In genomic region chr6:49736017-49736508, GRCh38 we compare ENCODE assay signal across 2 cellular contexts.
A peak's percentile ranks its signal among the peaks of the same experiment; 100 is the strongest.
TF ChIP-seq lines count a peak whose summit lies in the region.

No MANE protein-coding gene starts in this region.

TF ChIP-seq in GM23338, 12 proteins besides CTCF, POLR2A, EP300 and RAD21 (continued from another document):
- TF ChIP-seq, protein P1, sequence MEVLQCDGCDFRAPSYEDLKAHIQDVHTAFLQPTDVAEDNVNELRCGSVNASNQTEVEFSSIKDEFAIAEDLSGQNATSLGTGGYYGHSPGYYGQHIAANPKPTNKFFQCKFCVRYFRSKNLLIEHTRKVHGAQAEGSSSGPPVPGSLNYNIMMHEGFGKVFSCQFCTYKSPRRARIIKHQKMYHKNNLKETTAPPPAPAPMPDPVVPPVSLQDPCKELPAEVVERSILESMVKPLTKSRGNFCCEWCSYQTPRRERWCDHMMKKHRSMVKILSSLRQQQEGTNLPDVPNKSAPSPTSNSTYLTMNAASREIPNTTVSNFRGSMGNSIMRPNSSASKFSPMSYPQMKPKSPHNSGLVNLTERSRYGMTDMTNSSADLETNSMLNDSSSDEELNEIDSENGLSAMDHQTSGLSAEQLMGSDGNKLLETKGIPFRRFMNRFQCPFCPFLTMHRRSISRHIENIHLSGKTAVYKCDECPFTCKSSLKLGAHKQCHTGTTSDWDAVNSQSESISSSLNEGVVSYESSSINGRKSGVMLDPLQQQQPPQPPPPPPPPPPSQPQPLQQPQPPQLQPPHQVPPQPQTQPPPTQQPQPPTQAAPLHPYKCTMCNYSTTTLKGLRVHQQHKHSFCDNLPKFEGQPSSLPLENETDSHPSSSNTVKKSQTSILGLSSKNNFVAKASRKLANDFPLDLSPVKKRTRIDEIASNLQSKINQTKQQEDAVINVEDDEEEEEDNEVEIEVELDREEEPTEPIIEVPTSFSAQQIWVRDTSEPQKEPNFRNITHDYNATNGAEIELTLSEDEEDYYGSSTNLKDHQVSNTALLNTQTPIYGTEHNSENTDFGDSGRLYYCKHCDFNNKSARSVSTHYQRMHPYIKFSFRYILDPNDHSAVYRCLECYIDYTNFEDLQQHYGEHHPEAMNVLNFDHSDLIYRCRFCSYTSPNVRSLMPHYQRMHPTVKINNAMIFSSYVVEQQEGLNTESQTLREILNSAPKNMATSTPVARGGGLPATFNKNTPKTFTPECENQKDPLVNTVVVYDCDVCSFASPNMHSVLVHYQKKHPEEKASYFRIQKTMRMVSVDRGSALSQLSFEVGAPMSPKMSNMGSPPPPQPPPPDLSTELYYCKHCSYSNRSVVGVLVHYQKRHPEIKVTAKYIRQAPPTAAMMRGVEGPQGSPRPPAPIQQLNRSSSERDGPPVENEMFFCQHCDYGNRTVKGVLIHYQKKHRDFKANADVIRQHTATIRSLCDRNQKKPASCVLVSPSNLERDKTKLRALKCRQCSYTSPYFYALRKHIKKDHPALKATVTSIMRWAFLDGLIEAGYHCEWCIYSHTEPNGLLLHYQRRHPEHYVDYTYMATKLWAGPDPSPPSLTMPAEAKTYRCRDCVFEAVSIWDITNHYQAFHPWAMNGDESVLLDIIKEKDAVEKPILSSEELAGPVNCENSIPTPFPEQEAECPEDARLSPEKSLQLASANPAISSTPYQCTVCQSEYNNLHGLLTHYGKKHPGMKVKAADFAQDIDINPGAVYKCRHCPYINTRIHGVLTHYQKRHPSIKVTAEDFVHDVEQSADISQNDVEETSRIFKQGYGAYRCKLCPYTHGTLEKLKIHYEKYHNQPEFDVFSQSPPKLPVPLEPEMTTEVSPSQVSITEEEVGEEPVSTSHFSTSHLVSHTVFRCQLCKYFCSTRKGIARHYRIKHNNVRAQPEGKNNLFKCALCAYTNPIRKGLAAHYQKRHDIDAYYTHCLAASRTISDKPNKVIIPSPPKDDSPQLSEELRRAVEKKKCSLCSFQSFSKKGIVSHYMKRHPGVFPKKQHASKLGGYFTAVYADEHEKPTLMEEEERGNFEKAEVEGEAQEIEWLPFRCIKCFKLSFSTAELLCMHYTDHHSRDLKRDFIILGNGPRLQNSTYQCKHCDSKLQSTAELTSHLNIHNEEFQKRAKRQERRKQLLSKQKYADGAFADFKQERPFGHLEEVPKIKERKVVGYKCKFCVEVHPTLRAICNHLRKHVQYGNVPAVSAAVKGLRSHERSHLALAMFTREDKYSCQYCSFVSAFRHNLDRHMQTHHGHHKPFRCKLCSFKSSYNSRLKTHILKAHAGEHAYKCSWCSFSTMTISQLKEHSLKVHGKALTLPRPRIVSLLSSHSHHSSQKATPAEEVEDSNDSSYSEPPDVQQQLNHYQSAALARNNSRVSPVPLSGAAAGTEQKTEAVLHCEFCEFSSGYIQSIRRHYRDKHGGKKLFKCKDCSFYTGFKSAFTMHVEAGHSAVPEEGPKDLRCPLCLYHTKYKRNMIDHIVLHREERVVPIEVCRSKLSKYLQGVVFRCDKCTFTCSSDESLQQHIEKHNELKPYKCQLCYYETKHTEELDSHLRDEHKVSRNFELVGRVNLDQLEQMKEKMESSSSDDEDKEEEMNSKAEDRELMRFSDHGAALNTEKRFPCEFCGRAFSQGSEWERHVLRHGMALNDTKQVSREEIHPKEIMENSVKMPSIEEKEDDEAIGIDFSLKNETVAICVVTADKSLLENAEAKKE (CRISPR knock-in tag; IDR thresholded peaks at IDR 0.05), result no peak

TF ChIP-seq in K562, 482 proteins besides CTCF, POLR2A, EP300 and RAD21 (continued from another document and continues in another):
- TF ChIP-seq, protein P2, sequence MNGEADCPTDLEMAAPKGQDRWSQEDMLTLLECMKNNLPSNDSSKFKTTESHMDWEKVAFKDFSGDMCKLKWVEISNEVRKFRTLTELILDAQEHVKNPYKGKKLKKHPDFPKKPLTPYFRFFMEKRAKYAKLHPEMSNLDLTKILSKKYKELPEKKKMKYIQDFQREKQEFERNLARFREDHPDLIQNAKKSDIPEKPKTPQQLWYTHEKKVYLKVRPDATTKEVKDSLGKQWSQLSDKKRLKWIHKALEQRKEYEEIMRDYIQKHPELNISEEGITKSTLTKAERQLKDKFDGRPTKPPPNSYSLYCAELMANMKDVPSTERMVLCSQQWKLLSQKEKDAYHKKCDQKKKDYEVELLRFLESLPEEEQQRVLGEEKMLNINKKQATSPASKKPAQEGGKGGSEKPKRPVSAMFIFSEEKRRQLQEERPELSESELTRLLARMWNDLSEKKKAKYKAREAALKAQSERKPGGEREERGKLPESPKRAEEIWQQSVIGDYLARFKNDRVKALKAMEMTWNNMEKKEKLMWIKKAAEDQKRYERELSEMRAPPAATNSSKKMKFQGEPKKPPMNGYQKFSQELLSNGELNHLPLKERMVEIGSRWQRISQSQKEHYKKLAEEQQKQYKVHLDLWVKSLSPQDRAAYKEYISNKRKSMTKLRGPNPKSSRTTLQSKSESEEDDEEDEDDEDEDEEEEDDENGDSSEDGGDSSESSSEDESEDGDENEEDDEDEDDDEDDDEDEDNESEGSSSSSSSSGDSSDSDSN (IDR thresholded peaks at IDR 0.05; ENCODE audit: borderline replicate concordance in 1 of 2, low read depth in 2 of 2, low read length in 2 of 2), result no peak
- TF ChIP-seq E2F8 (IDR thresholded peaks at IDR 0.05; ENCODE audit: low read depth, partially characterized antibody) (no peak), KDM4B (IDR thresholded peaks at IDR 0.05; ENCODE audit: borderline replicate concordance in 2 of 2, low read depth in 1 of 2) (no peak), MIER1 (IDR thresholded peaks at IDR 0.05; ENCODE audit: low read depth) (no peak), SUPT5H (IDR thresholded peaks at IDR 0.05) (no peak), ZNF561 (CRISPR knock-in tag; conservative IDR thresholded peaks at IDR 0.05) (no peak), AFF1 (IDR thresholded peaks at IDR 0.05; ENCODE audit: low read depth in 1 of 2, partially characterized antibody in 2 of 2) (peak; percentile 14 to 67), ATF1 (CRISPR knock-in tag; IDR thresholded peaks at IDR 0.05) (no peak), ATF1 (tag; IDR thresholded peaks at IDR 0.05) (peak; percentile 41; the same call in 1 of the 2 replicates), KLF10 (CRISPR knock-in tag; IDR thresholded peaks at IDR 0.05) (no peak), MBD2 (IDR thresholded peaks at IDR 0.05; ENCODE audit: borderline replicate concordance, low read depth) (peak; percentile 52), DACH1 (IDR thresholded peaks at IDR 0.05; ENCODE audit: partially characterized antibody) (peak; percentile 95), CSDE1 (IDR thresholded peaks at IDR 0.05) (no peak), THAP7 (CRISPR knock-in tag; IDR thresholded peaks at IDR 0.05) (no peak), ZNF212 (CRISPR knock-in tag; IDR thresholded peaks at IDR 0.05) (no peak), MAFF (IDR thresholded peaks at IDR 0.05; ENCODE audit: low read length) (peak; percentile 43; the same call in 1 of the 2 replicates), E2F1 (CRISPR knock-in tag; IDR thresholded peaks at IDR 0.05) (no peak), CBFA2T3 (IDR thresholded peaks at IDR 0.05) (peak; percentile 94), ZNF551 (CRISPR knock-in tag; IDR thresholded peaks at IDR 0.05) (no peak), TEAD4 (IDR thresholded peaks at IDR 0.05; ENCODE audit: low read length) (peak; percentile 96), TEAD4 (CRISPR knock-in tag; IDR thresholded peaks at IDR 0.05; ENCODE audit: borderline replicate concordance) (no peak), TRIM28 (IDR thresholded peaks at IDR 0.05) (no peak), ESRRB (CRISPR knock-in tag; IDR thresholded peaks at IDR 0.05; ENCODE audit: borderline replicate concordance) (no peak), GMEB1 (CRISPR knock-in tag; IDR thresholded peaks at IDR 0.05) (no peak), ZFX (CRISPR knock-in tag; IDR thresholded peaks at IDR 0.05) (no peak)
- TF ChIP-seq, protein P3, sequence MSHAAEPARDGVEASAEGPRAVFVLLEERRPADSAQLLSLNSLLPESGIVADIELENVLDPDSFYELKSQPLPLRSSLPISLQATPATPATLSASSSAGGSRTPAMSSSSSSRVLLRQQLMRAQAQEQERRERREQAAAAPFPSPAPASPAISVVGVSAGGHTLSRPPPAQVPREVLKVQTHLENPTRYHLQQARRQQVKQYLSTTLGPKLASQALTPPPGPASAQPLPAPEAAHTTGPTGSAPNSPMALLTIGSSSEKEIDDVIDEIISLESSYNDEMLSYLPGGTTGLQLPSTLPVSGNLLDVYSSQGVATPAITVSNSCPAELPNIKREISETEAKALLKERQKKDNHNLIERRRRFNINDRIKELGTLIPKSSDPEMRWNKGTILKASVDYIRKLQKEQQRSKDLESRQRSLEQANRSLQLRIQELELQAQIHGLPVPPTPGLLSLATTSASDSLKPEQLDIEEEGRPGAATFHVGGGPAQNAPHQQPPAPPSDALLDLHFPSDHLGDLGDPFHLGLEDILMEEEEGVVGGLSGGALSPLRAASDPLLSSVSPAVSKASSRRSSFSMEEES (CRISPR knock-in tag; IDR thresholded peaks at IDR 0.05), result no peak
